ENCODE assay signal across 12 cellular contexts in the genomic region with DNA sequence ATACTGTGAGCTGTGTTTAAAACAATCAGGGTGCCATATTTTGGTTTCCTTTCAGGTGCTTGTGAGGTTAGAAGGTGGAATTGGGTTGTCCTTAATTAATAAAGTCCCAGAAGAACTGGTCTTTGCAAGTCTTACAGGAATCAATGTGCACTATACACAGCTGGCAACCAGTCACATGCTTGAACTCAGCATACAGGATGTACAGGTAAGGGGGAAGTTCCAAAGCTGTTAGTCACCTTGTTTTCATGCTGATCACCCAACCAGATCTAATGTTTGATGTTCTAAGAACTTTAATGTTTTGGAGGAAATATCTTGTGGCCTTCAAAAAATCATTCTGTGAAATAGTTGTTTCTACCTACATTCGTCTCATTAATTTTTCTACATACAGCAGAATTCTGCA.
DNase-seq lines count a peak whose midpoint lies in the region; ATAC-seq lines count a peak whose summit lies in the region.
"Had no signal": no experiment of that assay in that cellular context is flagged by ENCODE, and none has a peak within 500 bp of the region (broad histone marks: within the 10 kb centered on the region; RNA-seq: fewer than 3 reads in every experiment).

No MANE protein-coding gene starts in this region.

- peaks cover 21% of the 10 kb centered on the region for H3K4me1 ChIP-seq in effector memory CD4-positive, alpha-beta T cell (ENCODE audit: control insufficient read depth, insufficient read depth, low read length, poor library complexity, severe bottlenecking)

- intact Hi-C loops in activated CD4-positive, alpha-beta T cell treated with anti-CD3 and anti-CD28 coated beads, Interleukin-2, amount 10 ng/mL, durations not matched to agents 24 days and 14 days (cut with micrococcal nuclease), result loop anchor here (5.0 kb wide), 2 partner anchors 89 to 231 kb away; a partner anchor contains a TSS

- H3K27me3 ChIP-seq in effector memory CD4-positive, alpha-beta T cell (replicated peaks; ENCODE audit: control insufficient read depth, insufficient read depth, low read length, poor library complexity, severe bottlenecking), result no peaks in the 10 kb centered on the region

- peaks cover 51% of the 10 kb centered on the region for H3K4me1 Mint-ChIP-seq in activated CD4-positive, alpha-beta T cell treated with anti-CD3 and anti-CD28 coated beads, Interleukin-2, amount 10 ng/mL, durations not matched to agents 24 days and 14 days
- H3K4me1 Mint-ChIP-seq in activated CD4-positive, alpha-beta memory T cell treated with anti-CD3 and anti-CD28 coated beads, Interleukin-2, amount 10 ng/mL, durations not matched to agents 7 days and 5 days, result peaks cover 52% of the 10 kb centered on the region

- DNase-seq in activated CD4-positive, alpha-beta T cell treated with anti-CD3 and anti-CD28 coated beads, Interleukin-2, amount 10 ng/mL, durations not matched to agents 24 days and 14 days, result peak; percentile 68
- DNase-seq in activated CD4-positive, alpha-beta T cell treated with anti-CD3 and anti-CD28 coated beads, Interleukin-2, amount 50 U/mL, for 48 hours, result no peak
- no peak for DNase-seq in activated CD4-positive, alpha-beta memory T cell treated with anti-CD3 and anti-CD28 coated beads, Interleukin-2, amount 10 ng/mL, durations not matched to agents 7 days and 5 days
- DNase-seq in effector memory CD4-positive, alpha-beta T cell, result peak in 2 of 3 donors; percentile 14 to 18
- no peak for DNase-seq in stimulated activated naive CD8-positive, alpha-beta T cell treated with anti-CD3 and anti-CD28 coated beads, Interleukin-15, Interleukin-2, amounts not matched to agents 100 U/mL and 50 U/mL, for 24 hours
- DNase-seq in NCI-H2196 (lab: John Stamatoyannopoulos, UW; ENCODE audit: unreplicated experiment) (no peak), H4 (ENCODE audit: low spot score) (no peak)
- DNase-seq: Right ventricle myocardium superior had no signal

- peak overlapping the region; percentile 50 for H3K27ac Mint-ChIP-seq in activated CD4-positive, alpha-beta T cell treated with anti-CD3 and anti-CD28 coated beads, Interleukin-2, amount 10 ng/mL, durations not matched to agents 24 days and 14 days
- H3K27ac Mint-ChIP-seq in activated CD4-positive, alpha-beta memory T cell treated with anti-CD3 and anti-CD28 coated beads, Interleukin-2, amount 10 ng/mL, durations not matched to agents 7 days and 5 days, result peak overlapping the region; percentile 73
- H3K27ac Mint-ChIP-seq: progenitor cell of endocrine pancreas had no signal

- H3K9me3 Mint-ChIP-seq in activated CD4-positive, alpha-beta T cell treated with anti-CD3 and anti-CD28 coated beads, Interleukin-2, amount 10 ng/mL, durations not matched to agents 24 days and 14 days, result peaks cover 34% of the 10 kb centered on the region
- H3K9me3 Mint-ChIP-seq in activated CD4-positive, alpha-beta memory T cell treated with anti-CD3 and anti-CD28 coated beads, Interleukin-2, amount 10 ng/mL, durations not matched to agents 7 days and 5 days, result peaks cover 39% of the 10 kb centered on the region

- POLR2A ChIA-PET in activated CD4-positive, alpha-beta memory T cell treated with anti-CD3 and anti-CD28 coated beads, Interleukin-2, amount 10 ng/mL, durations not matched to agents 7 days and 5 days (lab: Charles Lee), result interaction anchor here (1.4 to 3.3 kb wide), 8 partner anchors 9 to 477 kb away, joined by 3 to 30 read pairs (median 8); a partner anchor contains a TSS

- peaks cover 87% of the 10 kb centered on the region for H3K36me3 Mint-ChIP-seq in activated CD4-positive, alpha-beta T cell treated with anti-CD3 and anti-CD28 coated beads, Interleukin-2, amount 10 ng/mL, durations not matched to agents 24 days and 14 days (ENCODE audit: low read depth)
- peaks cover 92% of the 10 kb centered on the region for H3K36me3 Mint-ChIP-seq in activated CD4-positive, alpha-beta memory T cell treated with anti-CD3 and anti-CD28 coated beads, Interleukin-2, amount 10 ng/mL, durations not matched to agents 7 days and 5 days (ENCODE audit: low read depth)

- ATAC-seq in stimulated activated naive CD8-positive, alpha-beta T cell treated with anti-CD3 and anti-CD28 coated beads, Interleukin-15, Interleukin-2, amounts not matched to agents 100 U/mL and 50 U/mL, for 24 hours, result peak; percentile 71
- no peak for ATAC-seq in HG03565 (IDR thresholded peaks at IDR 0.05; ENCODE audit: unreplicated experiment)
- ATAC-seq: A549, K562 had no signal

- CTCF ChIA-PET in activated CD4-positive, alpha-beta memory T cell treated with anti-CD3 and anti-CD28 coated beads, Interleukin-2, amount 10 ng/mL, durations not matched to agents 7 days and 5 days (lab: Charles Lee), result no interaction called here

- peaks cover 16% of the 10 kb centered on the region for H3K36me3 ChIP-seq in effector memory CD4-positive, alpha-beta T cell (ENCODE audit: control insufficient read depth, insufficient read depth, low read length)

- no peaks in the 10 kb centered on the region for H3K9me3 ChIP-seq in effector memory CD4-positive, alpha-beta T cell (ENCODE audit: control insufficient read depth, low read length)

- peak overlapping the region; percentile 68 for H3K27ac ChIP-seq in effector memory CD4-positive, alpha-beta T cell (ENCODE audit: insufficient read depth, low read length, poor library complexity, severe bottlenecking)
- H3K27ac ChIP-seq: A549 had no signal

- H3K4me3 Mint-ChIP-seq in activated CD4-positive, alpha-beta T cell treated with anti-CD3 and anti-CD28 coated beads, Interleukin-2, amount 10 ng/mL, durations not matched to agents 24 days and 14 days, result peak overlapping the region; percentile 55
- H3K4me3 Mint-ChIP-seq in activated CD4-positive, alpha-beta memory T cell treated with anti-CD3 and anti-CD28 coated beads, Interleukin-2, amount 10 ng/mL, durations not matched to agents 7 days and 5 days, result no peak overlapping the region

- H3K27me3 Mint-ChIP-seq in activated CD4-positive, alpha-beta T cell treated with anti-CD3 and anti-CD28 coated beads, Interleukin-2, amount 10 ng/mL, durations not matched to agents 24 days and 14 days, result no peaks in the 10 kb centered on the region
- no peaks in the 10 kb centered on the region for H3K27me3 Mint-ChIP-seq in activated CD4-positive, alpha-beta memory T cell treated with anti-CD3 and anti-CD28 coated beads, Interleukin-2, amount 10 ng/mL, durations not matched to agents 7 days and 5 days
- H3K27me3 Mint-ChIP-seq: progenitor cell of endocrine pancreas had no signal

- no peak overlapping the region for H3K4me3 ChIP-seq in effector memory CD4-positive, alpha-beta T cell (ENCODE audit: insufficient read depth, low read depth, low read length, poor library complexity, severe bottlenecking)
- H3K4me3 ChIP-seq: A549, K562 had no signal

Comparison
In these comparisons a context has a peak if more than half of its experiments do, and no peak if none do; other contexts are left out.
1. DNase-seq: peak in activated CD4-positive, alpha-beta T cell treated with anti-CD3 and anti-CD28 coated beads, Interleukin-2, amount 10 ng/mL, durations not matched to agents 24 days and 14 days (single experiment) and effector memory CD4-positive, alpha-beta T cell (2 of 3); none in activated CD4-positive, alpha-beta T cell treated with anti-CD3 and anti-CD28 coated beads, Interleukin-2, amount 50 U/mL, for 48 hours (0 of 2), activated CD4-positive, alpha-beta memory T cell treated with anti-CD3 and anti-CD28 coated beads, Interleukin-2, amount 10 ng/mL, durations not matched to agents 7 days and 5 days (single experiment), stimulated activated naive CD8-positive, alpha-beta T cell treated with anti-CD3 and anti-CD28 coated beads, Interleukin-15, Interleukin-2, amounts not matched to agents 100 U/mL and 50 U/mL, for 24 hours (single experiment), NCI-H2196 (single experiment) and H4 (single experiment).